In the genomic region with DNA sequence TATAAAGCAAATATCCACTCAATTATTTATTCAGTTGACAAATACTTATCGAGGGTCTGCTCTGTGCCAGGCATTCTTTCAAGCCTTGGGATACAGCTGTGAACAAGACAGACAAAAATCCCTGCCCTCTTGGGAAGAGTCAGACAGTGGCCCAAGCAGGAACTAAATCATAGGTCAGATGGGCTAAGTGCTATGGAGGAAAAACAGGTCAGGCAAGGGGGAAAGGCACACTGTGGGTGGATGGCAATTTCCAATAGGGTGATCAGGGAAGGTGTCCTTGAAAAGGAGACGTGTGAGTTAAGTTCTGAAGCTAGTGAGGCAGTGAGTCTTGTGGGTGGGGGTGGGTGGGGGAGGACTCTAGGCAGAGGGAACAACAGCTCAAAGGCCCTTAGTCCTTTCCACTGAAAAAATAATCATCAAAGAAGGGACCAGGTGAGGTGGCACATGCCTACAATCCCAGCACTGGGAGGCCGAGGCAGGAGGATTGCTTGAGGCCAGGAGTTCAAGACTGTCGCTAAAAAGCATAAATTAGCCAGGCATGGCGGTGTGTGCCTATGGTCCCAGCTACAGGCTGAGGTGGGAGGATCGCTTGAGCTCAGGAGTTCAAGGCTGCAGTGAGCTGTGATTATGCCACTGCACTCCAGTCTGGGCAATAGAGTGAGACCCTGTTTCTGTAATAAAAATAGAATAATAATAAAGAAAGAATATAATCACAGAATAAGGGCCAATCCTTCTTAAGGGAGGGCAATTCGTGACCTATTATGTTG, we compare ENCODE assay signal across 16 cellular contexts.
DNase-seq lines count a peak whose midpoint lies in the region; ATAC-seq and TF ChIP-seq lines count a peak whose summit lies in the region.
"Had no signal": no experiment of that assay in that cellular context is flagged by ENCODE, and none has a peak within 500 bp of the region (broad histone marks: within the 10 kb centered on the region; RNA-seq: fewer than 3 reads in every experiment).

No MANE protein-coding gene starts in this region.

- no TSS peak for BruUV-seq in Calu3 (replicated peaks; lab: Mats Ljungman, UMichigan)

- peak; percentile 59 for ATAC-seq in esophagus mucosa
- ATAC-seq in HG02973 (IDR thresholded peaks at IDR 0.05; ENCODE audit: unreplicated experiment), result no peak
- no peak for ATAC-seq in psoas muscle
- no peak for ATAC-seq in activated CD8-positive, alpha-beta memory T cell treated with anti-CD3 and anti-CD28 coated beads, Interleukin-2, amount 10 ng/mL, durations not matched to agents 7 days and 5 days
- no peak for ATAC-seq in WTC11

- no peaks in the 10 kb centered on the region for H3K27me3 Mint-ChIP-seq in Calu3 (ENCODE audit: unreplicated experiment)
- H3K27me3 Mint-ChIP-seq in nephron progenitor cell (ENCODE audit: low read depth, poor library complexity), result peaks cover 2% of the 10 kb centered on the region
- no peaks in the 10 kb centered on the region for H3K27me3 Mint-ChIP-seq in activated CD8-positive, alpha-beta memory T cell treated with anti-CD3 and anti-CD28 coated beads, Interleukin-2, amount 10 ng/mL, durations not matched to agents 7 days and 5 days
- H3K27me3 Mint-ChIP-seq in WTC11 (ENCODE audit: low read depth), result no peaks in the 10 kb centered on the region; the same call in 1 of the 2 replicates
- H3K27me3 Mint-ChIP-seq: CD4-positive, alpha-beta memory T cell had no signal

- H3K4me1 ChIP-seq in Peyer's patch (peaks cover 0 to 37% (median 0%) of the 10 kb centered on the region in 4 donors), psoas muscle (no peaks in the 10 kb centered on the region)

- CTCF ChIA-PET in Calu3 (lab: Charles Lee) (interaction anchor here (0.7 kb wide), 2 partner anchors 27 to 317 kb away, joined by 4 to 5 read pairs; no protein-coding TSS in a partner anchor), WTC11 (lab: Charles Lee) (no interaction called here)
- CTCF ChIA-PET in activated CD8-positive, alpha-beta memory T cell treated with anti-CD3 and anti-CD28 coated beads, Interleukin-2, amount 10 ng/mL, durations not matched to agents 7 days and 5 days (lab: Charles Lee), result no interaction called here

- H3K36me3 Mint-ChIP-seq in Calu3 (ENCODE audit: insufficient read depth, unreplicated experiment) (no peaks in the 10 kb centered on the region), nephron progenitor cell (ENCODE audit: low read depth) (no peaks in the 10 kb centered on the region), WTC11 (no peaks in the 10 kb centered on the region)
- H3K36me3 Mint-ChIP-seq in activated CD8-positive, alpha-beta memory T cell treated with anti-CD3 and anti-CD28 coated beads, Interleukin-2, amount 10 ng/mL, durations not matched to agents 7 days and 5 days, result no peaks in the 10 kb centered on the region
- H3K36me3 Mint-ChIP-seq: CD4-positive, alpha-beta memory T cell had no signal

- intact Hi-C loops in Calu3 (cut with micrococcal nuclease; ENCODE audit: unreplicated experiment) (no loop called here), psoas muscle (cut with DNase I) (no loop called here)

- H3K4me3 ChIP-seq in Peyer's patch (no peak overlapping the region), psoas muscle (no peak overlapping the region)
- H3K4me3 ChIP-seq: BLaER1 had no signal

- H3K9me3 ChIP-seq in Peyer's patch, result no peaks in the 10 kb centered on the region
- H3K9me3 ChIP-seq in psoas muscle, result no peaks in the 10 kb centered on the region
- H3K9me3 ChIP-seq: BLaER1 had no signal

- H3K27ac Mint-ChIP-seq in Calu3 (ENCODE audit: unreplicated experiment), result peak overlapping the region; percentile 42
- peak overlapping the region; percentile 80 for H3K27ac Mint-ChIP-seq in nephron progenitor cell
- H3K27ac Mint-ChIP-seq in activated CD8-positive, alpha-beta memory T cell treated with anti-CD3 and anti-CD28 coated beads, Interleukin-2, amount 10 ng/mL, durations not matched to agents 7 days and 5 days, result no peak overlapping the region
- H3K27ac Mint-ChIP-seq in WTC11, result no peak overlapping the region
- H3K27ac Mint-ChIP-seq: CD4-positive, alpha-beta memory T cell; HFFc6 had no signal

- TF ChIP-seq POLR2A in Peyer's patch (IDR thresholded peaks at IDR 0.05), result no peak

- H3K9me3 Mint-ChIP-seq in Calu3 (ENCODE audit: low read depth, unreplicated experiment), result no peaks in the 10 kb centered on the region
- no peaks in the 10 kb centered on the region for H3K9me3 Mint-ChIP-seq in nephron progenitor cell
- no peaks in the 10 kb centered on the region for H3K9me3 Mint-ChIP-seq in activated CD8-positive, alpha-beta memory T cell treated with anti-CD3 and anti-CD28 coated beads, Interleukin-2, amount 10 ng/mL, durations not matched to agents 7 days and 5 days (ENCODE audit: low read depth)
- no peaks in the 10 kb centered on the region for H3K9me3 Mint-ChIP-seq in WTC11
- H3K9me3 Mint-ChIP-seq: CD4-positive, alpha-beta memory T cell; HFFc6 had no signal

- peak; percentile 29 for DNase-seq in Calu3
- DNase-seq in Peyer's patch, result no peak
- DNase-seq in nephron progenitor cell, result no peak
- DNase-seq in psoas muscle, result no peak
- no peak for DNase-seq in activated CD8-positive, alpha-beta memory T cell treated with anti-CD3 and anti-CD28 coated beads, Interleukin-2, amount 10 ng/mL, durations not matched to agents 7 days and 5 days
- DNase-seq in WTC11 (ENCODE audit: low spot score), result no peak
- DNase-seq: CD4-positive, alpha-beta memory T cell; DND-41; HFFc6; NCI-H1105; NCI-H1694 treated with DMSO at 0.1 percent for 48 hours; NCI-H510A; NCI-H748 treated with DMSO at 0.1 percent for 48 hours had no signal

- POLR2A ChIA-PET in WTC11 (lab: Charles Lee), result no interaction called here

- no peaks in the 10 kb centered on the region for H3K27me3 ChIP-seq in Peyer's patch
- H3K27me3 ChIP-seq in psoas muscle (ENCODE audit: insufficient read depth in 3 of 3, low read length in 2 of 3), result no peaks in the 10 kb centered on the region
- H3K27me3 ChIP-seq: BLaER1 had no signal

- peaks cover 67% of the 10 kb centered on the region for H3K4me1 Mint-ChIP-seq in Calu3 (ENCODE audit: low read depth, unreplicated experiment)
- H3K4me1 Mint-ChIP-seq in nephron progenitor cell, result peaks cover 50% of the 10 kb centered on the region
- peaks cover 2% of the 10 kb centered on the region for H3K4me1 Mint-ChIP-seq in activated CD8-positive, alpha-beta memory T cell treated with anti-CD3 and anti-CD28 coated beads, Interleukin-2, amount 10 ng/mL, durations not matched to agents 7 days and 5 days
- peaks cover 17% of the 10 kb centered on the region for H3K4me1 Mint-ChIP-seq in WTC11

- 71 to 89% (median 89%) methylated on average over 7 of the region's 7 CpGs for WGBS in psoas muscle, 3 donors

- H3K27ac ChIP-seq in Peyer's patch (peak overlapping the region in 3 of 4 donors; percentile 60 to 92 (median 83)), psoas muscle (no peak overlapping the region)
- H3K27ac ChIP-seq: BLaER1 had no signal

- TF ChIP-seq CTCF in Calu3 (IDR thresholded peaks at IDR 0.05; ENCODE audit: unreplicated experiment) (no peak), Peyer's patch (IDR thresholded peaks at IDR 0.05) (no peak), nephron progenitor cell (IDR thresholded peaks at IDR 0.05) (no peak), psoas muscle (IDR thresholded peaks at IDR 0.05) (no peak), WTC11 (IDR thresholded peaks at IDR 0.05) (no peak)

- no peak overlapping the region for H3K4me3 Mint-ChIP-seq in Calu3 (ENCODE audit: low read depth, unreplicated experiment)
- H3K4me3 Mint-ChIP-seq in nephron progenitor cell, result no peak overlapping the region
- H3K4me3 Mint-ChIP-seq in activated CD8-positive, alpha-beta memory T cell treated with anti-CD3 and anti-CD28 coated beads, Interleukin-2, amount 10 ng/mL, durations not matched to agents 7 days and 5 days, result no peak overlapping the region
- no peak overlapping the region for H3K4me3 Mint-ChIP-seq in WTC11
- H3K4me3 Mint-ChIP-seq: CD4-positive, alpha-beta memory T cell; HFFc6 had no signal

- no peaks in the 10 kb centered on the region for H3K36me3 ChIP-seq in Peyer's patch
- H3K36me3 ChIP-seq in psoas muscle (ENCODE audit: insufficient read depth in 1 of 2, low read depth in 1 of 2), result no peaks in the 10 kb centered on the region
- H3K36me3 ChIP-seq: BLaER1 had no signal

TF ChIP-seq in WTC11, 78 proteins besides CTCF, POLR2A, EP300 and RAD21:
- TF ChIP-seq TEAD1 (CRISPR knock-in tag; IDR thresholded peaks at IDR 0.05) (no peak), SMAD3 (CRISPR knock-in tag; IDR thresholded peaks at IDR 0.05; ENCODE audit: borderline replicate concordance) (no peak)

Comparison
In these comparisons a context has a peak if more than half of its experiments do, and no peak if none do; other contexts are left out.
1. H3K27ac Mint-ChIP-seq: peak in Calu3 (single experiment) and nephron progenitor cell (single experiment); none in activated CD8-positive, alpha-beta memory T cell treated with anti-CD3 and anti-CD28 coated beads, Interleukin-2, amount 10 ng/mL, durations not matched to agents 7 days and 5 days (single experiment) and WTC11 (single experiment).